Comparison of ENCODE assay signal across 8 cellular contexts in genomic region chr11:129894281-129895125, GRCh38. TPM values are rescaled to one million over a fixed set of nuclear protein-coding genes. Genes with fewer than 3 reads are reported as not detected.
A peak's percentile ranks its signal among the peaks of the same experiment; 100 is the strongest.
DNase-seq lines count a peak whose midpoint lies in the region; ATAC-seq and TF ChIP-seq lines count a peak whose summit lies in the region.

No MANE protein-coding gene starts in this region.

- no peaks in the 10 kb centered on the region for H3K27me3 ChIP-seq in heart right ventricle
- H3K27me3 ChIP-seq in rectal smooth muscle tissue (ENCODE audit: control insufficient read depth, insufficient read depth, low read length), result no peaks in the 10 kb centered on the region

- H3K4me1 Mint-ChIP-seq in activated CD8-positive, alpha-beta T cell treated with anti-CD3 and anti-CD28 coated beads, Interleukin-2, amount 10 ng/mL, durations not matched to agents 7 days and 5 days (ENCODE audit: low read depth), result peaks cover 33% of the 10 kb centered on the region

- H3K4me1 ChIP-seq in heart right ventricle, result peaks cover 3 to 24% (median 16%) of the 10 kb centered on the region in 9 donors
- peaks cover 9% of the 10 kb centered on the region for H3K4me1 ChIP-seq in rectal smooth muscle tissue (ENCODE audit: control insufficient read depth, insufficient read depth, low read length)

- in situ Hi-C loops in ACHN (cut with HindIII; ENCODE audit: low pct_ligation_motif_present, low pct_unique_long_range_greater_than_20kb, low sequenced_read_pairs), result no loop called here

- H3K27ac Mint-ChIP-seq in activated CD8-positive, alpha-beta T cell treated with anti-CD3 and anti-CD28 coated beads, Interleukin-2, amount 10 ng/mL, durations not matched to agents 7 days and 5 days, result peak overlapping the region; percentile 83

- H3K36me3 Mint-ChIP-seq in activated CD8-positive, alpha-beta T cell treated with anti-CD3 and anti-CD28 coated beads, Interleukin-2, amount 10 ng/mL, durations not matched to agents 7 days and 5 days (ENCODE audit: low read depth), result peaks cover 34% of the 10 kb centered on the region

- peak overlapping the region; percentile 69 to 96 (median 92) for H3K4me3 ChIP-seq in heart right ventricle
- peak overlapping the region; percentile 88 for H3K4me3 ChIP-seq in rectal smooth muscle tissue (ENCODE audit: low read length)

- POLR2A ChIA-PET in activated CD8-positive, alpha-beta T cell treated with anti-CD3 and anti-CD28 coated beads, Interleukin-2, amount 10 ng/mL, durations not matched to agents 7 days and 5 days (lab: Charles Lee), result interaction anchor here (1.1 kb wide), 1 partner anchor 109 kb away, joined by 5 read pairs; the partner anchor contains the start of gene PRDM10

- peak overlapping the region; percentile 90 for H3K4me3 Mint-ChIP-seq in activated CD8-positive, alpha-beta T cell treated with anti-CD3 and anti-CD28 coated beads, Interleukin-2, amount 10 ng/mL, durations not matched to agents 7 days and 5 days

- no peaks in the 10 kb centered on the region for H3K9me3 ChIP-seq in heart right ventricle

- peak overlapping the region; percentile 35 for H3K9ac ChIP-seq in rectal smooth muscle tissue (ENCODE audit: low read length)

- WGBS in heart right ventricle, 2 donors, result 24 to 25% methylated on average over 13 of the region's 13 CpGs

- CTCF ChIA-PET in activated CD8-positive, alpha-beta T cell treated with anti-CD3 and anti-CD28 coated beads, Interleukin-2, amount 10 ng/mL, durations not matched to agents 7 days and 5 days (lab: Charles Lee), result interaction anchor here (1.2 to 2.3 kb wide), 3 partner anchors 13 to 237 kb away, joined by 3 to 13 read pairs (median 8); no protein-coding TSS in a partner anchor

- intact Hi-C loops in heart right ventricle (cut with DNase I), result no loop called here

- DNase-seq in ACHN (peak; percentile 2), HT-29 (ENCODE audit: low spot score) (peak; percentile 46), heart right ventricle (no peak)
- DNase-seq in activated CD8-positive, alpha-beta T cell treated with anti-CD3 and anti-CD28 coated beads, Interleukin-2, amount 10 ng/mL, durations not matched to agents 7 days and 5 days, result peak; percentile 30
- DNase-seq in stimulated activated CD4-positive, alpha-beta T cell treated with anti-CD3 and anti-CD28 coated beads, Interleukin-4, amount 100 ng/mL, for 4 hours, result no peak

- H3K27me3 Mint-ChIP-seq in activated CD8-positive, alpha-beta T cell treated with anti-CD3 and anti-CD28 coated beads, Interleukin-2, amount 10 ng/mL, durations not matched to agents 7 days and 5 days (ENCODE audit: low read depth), result peaks cover 7% of the 10 kb centered on the region

- TF ChIP-seq CTCF in heart right ventricle (IDR thresholded peaks at IDR 0.05), result no peak

- H3K36me3 ChIP-seq in heart right ventricle, result peaks cover 0 to 44% (median 14%) of the 10 kb centered on the region in 9 donors
- peaks cover 5% of the 10 kb centered on the region for H3K36me3 ChIP-seq in rectal smooth muscle tissue (ENCODE audit: control insufficient read depth, insufficient read depth, low read length)

- ATAC-seq in GM18858 (IDR thresholded peaks at IDR 0.05; ENCODE audit: unreplicated experiment) (peak; percentile 19), heart right ventricle (peak in 7 of 8 donors; percentile 1 to 39 (median 12)), GM21737 (IDR thresholded peaks at IDR 0.05; ENCODE audit: unreplicated experiment) (no peak)
- ATAC-seq in activated CD8-positive, alpha-beta T cell treated with anti-CD3 and anti-CD28 coated beads, Interleukin-2, amount 10 ng/mL, durations not matched to agents 7 days and 5 days, result peak; percentile 12

- H3K9me3 Mint-ChIP-seq in activated CD8-positive, alpha-beta T cell treated with anti-CD3 and anti-CD28 coated beads, Interleukin-2, amount 10 ng/mL, durations not matched to agents 7 days and 5 days (ENCODE audit: insufficient read depth), result no peaks in the 10 kb centered on the region

- H3K27ac ChIP-seq in heart right ventricle (peak overlapping the region; percentile 10 to 92 (median 78)), rectal smooth muscle tissue (ENCODE audit: low read depth, low read length) (no peak overlapping the region)

RNA-seq across cellular contexts. Expression of gene NFRKB, which starts 0.9 kb away (rescaled TPM):
- total RNA-seq in HT-29 (2014; rRNA removed; shearing (Covaris generic)), result 33.3 and 33.7 TPM in 2 replicates
- 10 to 100 TPM; 32.5 to 35.5 TPM for total RNA-seq in activated CD8-positive, alpha-beta T cell treated with anti-CD3 and anti-CD28 coated beads, Interleukin-2, amount 10 ng/mL, durations not matched to agents 7 days and 5 days
- 10 to 100 TPM in 9 of 10 donors, 1 to 10 TPM in 1; 8.3 to 14.5 (median 12.1) TPM for total RNA-seq in heart right ventricle
- polyA plus RNA-seq in heart right ventricle, result 1 to 10 TPM; 5.0 to 6.5 TPM

Comparison
In these comparisons a context has a peak if more than half of its experiments do, and no peak if none do; other contexts are left out.
1. DNase-seq: peak in ACHN (single experiment), HT-29 (single experiment) and activated CD8-positive, alpha-beta T cell treated with anti-CD3 and anti-CD28 coated beads, Interleukin-2, amount 10 ng/mL, durations not matched to agents 7 days and 5 days (single experiment); none in heart right ventricle (0 of 2) and stimulated activated CD4-positive, alpha-beta T cell treated with anti-CD3 and anti-CD28 coated beads, Interleukin-4, amount 100 ng/mL, for 4 hours (0 of 2).